1 cellular context compared by ENCODE assay signal in genomic region chr1:216944864-216945505, GRCh38.
TF ChIP-seq lines count a peak whose summit lies in the region.

No MANE protein-coding gene starts in this region.

TF ChIP-seq in SK-N-SH, 30 proteins besides CTCF, POLR2A, EP300 and RAD21:
- TF ChIP-seq SMC3 (IDR thresholded peaks at IDR 0.05; ENCODE audit: low read depth, low read length) = no peak
- no peak for TF ChIP-seq MEF2A (IDR thresholded peaks at IDR 0.05; ENCODE audit: borderline replicate concordance, low read depth)
- no peak for TF ChIP-seq CHD2 (IDR thresholded peaks at IDR 0.05; ENCODE audit: low read length, partially characterized antibody)
- no peak for TF ChIP-seq NFIC (IDR thresholded peaks at IDR 0.05; ENCODE audit: borderline replicate concordance)
- TF ChIP-seq ELF1 (IDR thresholded peaks at IDR 0.05) = no peak
- no peak for TF ChIP-seq MAX (IDR thresholded peaks at IDR 0.05; ENCODE audit: low read depth)
- TF ChIP-seq ZBTB33 (IDR thresholded peaks at IDR 0.05; ENCODE audit: borderline replicate concordance, low read depth) = no peak
- no peak for TF ChIP-seq RXRA (IDR thresholded peaks at IDR 0.05; ENCODE audit: borderline replicate concordance, low read depth)
- TF ChIP-seq EZH2phosphoT487 (IDR thresholded peaks at IDR 0.05; ENCODE audit: borderline replicate concordance, low read depth) = no peak
